8 cellular contexts compared by ENCODE assay signal in the genomic region with DNA sequence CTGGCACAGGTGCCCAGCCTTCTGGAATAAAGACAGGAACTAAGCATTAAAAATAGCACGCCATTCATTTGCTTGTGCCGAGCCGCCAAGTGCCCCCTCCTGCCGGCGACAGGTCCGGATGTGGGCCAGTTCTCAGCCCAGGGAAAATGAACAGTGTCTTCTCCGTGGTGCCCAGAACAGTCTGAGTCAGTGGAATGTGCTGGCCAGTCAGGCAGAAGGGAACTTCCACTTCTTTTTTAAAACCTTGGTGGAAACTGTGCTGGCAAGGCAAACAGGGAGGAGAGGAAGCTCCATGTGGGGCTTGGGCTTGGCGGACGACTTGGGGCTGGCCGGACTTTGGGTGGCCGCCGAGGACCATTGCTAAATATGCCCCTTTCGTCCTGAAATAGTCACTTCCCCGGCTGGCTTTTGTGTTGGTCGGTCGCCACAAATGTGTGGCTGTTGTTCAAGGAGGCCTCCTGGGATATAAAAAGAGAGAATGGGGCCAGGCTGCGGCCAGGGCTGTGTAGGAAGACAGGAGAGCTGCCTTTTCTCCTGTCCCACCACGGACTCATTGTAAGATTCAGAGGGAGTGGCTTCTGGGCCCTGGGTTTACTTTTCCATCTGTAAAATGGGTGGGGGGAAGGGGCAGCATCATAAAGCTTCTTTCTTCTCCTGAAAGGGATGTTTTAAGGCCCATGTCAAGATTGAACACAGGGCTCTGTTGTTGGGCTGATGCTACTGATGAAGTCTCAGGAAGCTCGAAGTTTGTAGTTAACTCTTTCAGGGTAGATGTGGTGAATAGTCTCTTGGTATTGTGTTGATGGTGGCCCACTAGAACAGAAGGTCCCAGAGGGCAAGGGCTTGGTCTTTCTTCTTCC.
DNase-seq lines count a peak whose midpoint lies in the region; ATAC-seq, FAIRE-seq and TF ChIP-seq lines count a peak whose summit lies in the region.

No MANE protein-coding gene starts in this region.

- intact Hi-C loops in lower lobe of right lung (cut with DNase I): no loop called here

- H3K36me3 Mint-ChIP-seq in central memory CD8-positive, alpha-beta T cell (ENCODE audit: insufficient read depth): peaks cover 16% of the 10 kb centered on the region

- H3K27ac Mint-ChIP-seq in central memory CD8-positive, alpha-beta T cell (ENCODE audit: low read depth): no peak overlapping the region

- peak; percentile 62 for ATAC-seq in central memory CD8-positive, alpha-beta T cell (replicated peaks; ENCODE audit: extremely low read depth, poor library complexity, severe bottlenecking)
- ATAC-seq in lower lobe of right lung (peak; percentile 69 to 74), HG02870 (IDR thresholded peaks at IDR 0.05; ENCODE audit: unreplicated experiment) (no peak)

- no peaks in the 10 kb centered on the region for H3K9me3 Mint-ChIP-seq in central memory CD8-positive, alpha-beta T cell

- peaks cover 20% of the 10 kb centered on the region for H3K4me1 ChIP-seq in lower lobe of right lung
- no peaks in the 10 kb centered on the region for H3K4me1 ChIP-seq in thymus (ENCODE audit: control insufficient read depth, insufficient read depth, low read length)

- TF ChIP-seq CTCF in AG09309 (IDR thresholded peaks at IDR 0.05; ENCODE audit: control insufficient read depth, insufficient read depth, low read depth, low read length, missing control alignments) (no peak), lower lobe of right lung (IDR thresholded peaks at IDR 0.05) (no peak), D721Med (IDR thresholded peaks at IDR 0.05; ENCODE audit: insufficient read depth, missing control alignments) (no peak)

- H3K4me3 ChIP-seq in AG09309 (ENCODE audit: control insufficient read depth, low read depth, low read length) (peak overlapping the region; percentile 6), lower lobe of right lung (no peak overlapping the region), thymus (ENCODE audit: low read length) (no peak overlapping the region)

- H3K27ac ChIP-seq in lower lobe of right lung: peak overlapping the region; percentile 31
- peak overlapping the region; percentile 52 for H3K27ac ChIP-seq in thymus (ENCODE audit: low read depth)

- H3K4me3 Mint-ChIP-seq in central memory CD8-positive, alpha-beta T cell: no peak overlapping the region

- 39% methylated on average over 19 of the region's 19 CpGs for WGBS in thymus

- DNase-seq in AG09309 (ENCODE audit: low read depth) (peak; percentile 52), NOMO-1 treated with dmso at 0.1 percent for 144 hours (lab: John Stamatoyannopoulos, UW; ENCODE audit: unreplicated experiment) (peak; percentile 18), lower lobe of right lung (peak; percentile 51), D721Med (ENCODE audit: insufficient read length, low spot score) (no peak)
- no peak for DNase-seq in central memory CD8-positive, alpha-beta T cell (ENCODE audit: low spot score in 2 of 2)
- DNase-seq in effector CD4-positive, alpha-beta T cell: no peak

- H3K9me3 ChIP-seq in lower lobe of right lung (no peaks in the 10 kb centered on the region), thymus (ENCODE audit: control insufficient read depth) (no peaks in the 10 kb centered on the region)

- H3K36me3 ChIP-seq in lower lobe of right lung: no peaks in the 10 kb centered on the region
- H3K36me3 ChIP-seq in thymus (ENCODE audit: control insufficient read depth, insufficient read depth): no peaks in the 10 kb centered on the region

- no peaks in the 10 kb centered on the region for H3K27me3 Mint-ChIP-seq in central memory CD8-positive, alpha-beta T cell

- H3K27me3 ChIP-seq in lower lobe of right lung (ENCODE audit: low read depth): no peaks in the 10 kb centered on the region
- H3K27me3 ChIP-seq in thymus (ENCODE audit: control insufficient read depth, insufficient read depth): no peaks in the 10 kb centered on the region

- peaks cover 64% of the 10 kb centered on the region for H3K4me1 Mint-ChIP-seq in central memory CD8-positive, alpha-beta T cell

- no peak for FAIRE-seq in D721Med (lab: Jason Lieb, UNC)

Comparison
In these comparisons a context has a peak if more than half of its experiments do, and no peak if none do; other contexts are left out.
1. DNase-seq: peak in AG09309 (single experiment), NOMO-1 treated with dmso at 0.1 percent for 144 hours (single experiment) and lower lobe of right lung (single experiment); none in central memory CD8-positive, alpha-beta T cell (0 of 2), D721Med (single experiment) and effector CD4-positive, alpha-beta T cell (single experiment).